In the genomic region with DNA sequence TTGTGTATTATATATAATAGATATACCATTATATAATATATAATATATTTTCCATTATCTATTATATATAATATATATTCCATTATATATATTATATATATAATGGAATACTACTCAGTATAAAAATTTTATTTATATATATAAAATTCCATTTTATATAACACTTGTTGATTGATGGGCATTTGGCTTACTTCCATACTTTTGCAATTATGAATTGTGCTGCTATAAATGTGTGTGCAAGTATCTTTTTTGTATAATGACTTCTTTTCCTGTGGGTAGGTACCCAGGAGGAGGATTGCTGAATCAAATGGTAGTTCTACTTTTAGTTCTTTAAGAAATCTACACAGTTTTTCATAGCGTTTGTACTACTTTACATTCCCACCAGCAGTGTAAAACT, we compare ENCODE assay signal across 21 cellular contexts.
"Had no signal": no experiment of that assay in that cellular context is flagged by ENCODE, and none has a peak within 500 bp of the region (broad histone marks: within the 10 kb centered on the region; RNA-seq: fewer than 3 reads in every experiment).

No MANE protein-coding gene starts in this region.

- FAIRE-seq: islet of Langerhans had no signal

- H3K4me1 ChIP-seq: left lung, lower lobe of right lung, pancreas, prostate gland, suprapubic skin, tibial nerve, uterus had no signal

- H3K9me3 ChIP-seq: lower lobe of right lung, pancreas, prostate gland, suprapubic skin, uterus had no signal

- H3K4me3 ChIP-seq: left lung, lower lobe of right lung, pancreas, prostate gland, skin epidermis, suprapubic skin, tibial nerve, uterus had no signal

- ATAC-seq: left colon; left lung; lower lobe of right lung; naive thymus-derived CD8-positive, alpha-beta T cell; pancreas; right cardiac atrium; sciatic nerve; stimulated activated effector memory CD8-positive, alpha-beta T cell treated with anti-CD3 and anti-CD28 coated beads, Interleukin-12 subunit alpha, Interleukin-12 subunit beta, amount 100 ng/mL, for 72 hours had no signal

- H3K36me3 ChIP-seq: left lung, lower lobe of right lung, pancreas, prostate gland, suprapubic skin, tibial nerve, uterus had no signal

- H3K27ac ChIP-seq: left lung, lower lobe of right lung, pancreas, prostate gland, skin epidermis, suprapubic skin, tibial nerve, uterus had no signal

- DNase-seq: immature natural killer cell; left colon; mammary epithelial cell; mesenchymal stem cell; naive thymus-derived CD8-positive, alpha-beta T cell; nucleus accumbens; retina; stimulated activated CD4-positive, alpha-beta T cell treated with anti-CD3 and anti-CD28 coated beads, Interleukin-4, amount 100 ng/mL, for 24 hours; stimulated activated naive CD4-positive, alpha-beta T cell; uterus had no signal

- H3K27me3 ChIP-seq: left lung, pancreas, suprapubic skin, tibial nerve, uterus had no signal
